ENCODE assay signal across 8 cellular contexts in genomic region chr5:141100243-141100805, GRCh38. TPM values are rescaled to one million over a fixed set of nuclear protein-coding genes. Genes with fewer than 3 reads are reported as not detected.
DNase-seq lines count a peak whose midpoint lies in the region; ATAC-seq, FAIRE-seq and TF ChIP-seq lines count a peak whose summit lies in the region.

Gene PCDHB3, plus strand, starts transcription at chr5:141100473. Its CDS starts 177 bp downstream, at chr5:141100650.

- peak; percentile 65 for TF ChIP-seq CTCF in BE2C (IDR thresholded peaks at IDR 0.05; ENCODE audit: low read depth, low read length)

- no peaks in the 10 kb centered on the region for H3K27me3 ChIP-seq in BE2C

- FAIRE-seq in HTR-8/SVneo (lab: Jason Lieb, UNC): peak; percentile 77

- peak; percentile 68 for DNase-seq in BE2C
- DNase-seq in HTR-8/SVneo (ENCODE audit: insufficient read length, low spot score): peak; percentile 78
- DNase-seq in activated CD8-positive, alpha-beta memory T cell treated with anti-CD3 and anti-CD28 coated beads, Interleukin-2, amount 50 U/mL, for 48 hours: peak; percentile 63
- DNase-seq in stromal cell of bone marrow (ENCODE audit: low read depth): peak; percentile 23
- DNase-seq in islet precursor cell: no peak

- no peaks in the 10 kb centered on the region for H3K36me3 ChIP-seq in BE2C

- no peak within 1 kb of the TSS for H3K4me3 ChIP-seq in BE2C (ENCODE audit: low read depth, low read length)
- H3K4me3 ChIP-seq in iPS-11a (ENCODE audit: low read depth, low read length): peak within 1 kb of the TSS; percentile 50

- ATAC-seq in HG02973 (IDR thresholded peaks at IDR 0.05; ENCODE audit: unreplicated experiment): no peak
- ATAC-seq in HG03460 (IDR thresholded peaks at IDR 0.05; ENCODE audit: unreplicated experiment): no peak

- H3K4me1 ChIP-seq in BE2C: no peaks in the 10 kb centered on the region

- H3K9me3 ChIP-seq in BE2C: no peaks in the 10 kb centered on the region

RNA-seq across cellular contexts. Expression of gene PCDHB3, which starts in this region (rescaled TPM):
- 2.3 TPM for polyA plus RNA-seq in BE2C (2012; ENCODE audit: insufficient read depth, insufficient read length, low read depth)
